In genomic region chr16:27320261-27321012, GRCh38 we compare ENCODE assay signal across 15 cellular contexts. TPM values are rescaled to one million over a fixed set of nuclear protein-coding genes. Genes with fewer than 3 reads are reported as not detected.
DNase-seq lines count a peak whose midpoint lies in the region; ATAC-seq and TF ChIP-seq lines count a peak whose summit lies in the region.
"Had no signal": no experiment of that assay in that cellular context is flagged by ENCODE, and none has a peak within 500 bp of the region (broad histone marks: within the 10 kb centered on the region; RNA-seq: fewer than 3 reads in every experiment).

No MANE protein-coding gene starts in this region.

- POLR2A ChIA-PET in naive thymus-derived CD8-positive, alpha-beta T cell (lab: Charles Lee), result interaction anchor here (6.3 kb wide), 1 partner anchor 85 kb away, joined by 58 read pairs; no protein-coding TSS in a partner anchor

- H3K9me3 ChIP-seq in BLaER1 treated with 17β-estradiol and CSF1 and Interleukin-3, amounts not matched to agents 10 nM and 100 nM (replicated peaks in 1 of 11), result no peaks in the 10 kb centered on the region
- H3K9me3 ChIP-seq in OCI-LY1 (ENCODE audit: low read length) (no peaks in the 10 kb centered on the region), mammary epithelial cell (replicated peaks; ENCODE audit: insufficient read depth, low read length) (no peaks in the 10 kb centered on the region)

- in situ Hi-C loops in mammary epithelial cell (cut with MboI; ENCODE audit: low sequenced_read_pairs in 2 of 2), result loop anchor here in 1 of 2 donors (10.0 kb wide), 1 partner anchor 56 kb away; the partner anchor contains the start of gene NSMCE1

- peak overlapping the region in 5 of 11 experiments; percentile 7 to 41 (median 32); a peak in 5 of 22 replicates for H3K9ac ChIP-seq in BLaER1 treated with 17β-estradiol and CSF1 and Interleukin-3, amounts not matched to agents 10 nM and 100 nM
- H3K9ac ChIP-seq in OCI-LY1 (ENCODE audit: low read length), result no peak overlapping the region
- H3K9ac ChIP-seq in mammary epithelial cell (ENCODE audit: insufficient read depth, low read length), result peak overlapping the region; percentile 63
- H3K9ac ChIP-seq: parathyroid adenoma had no signal

- WGBS in mammary epithelial cell (ENCODE audit: low coverage, missing lambda C conversion rate), result 9% methylated on average over 11 of the region's 12 CpGs

- H3K36me3 ChIP-seq in BLaER1 treated with 17β-estradiol and CSF1 and Interleukin-3, amounts not matched to agents 10 nM and 100 nM, result peaks cover 0 to 61% (median 4%) of the 10 kb centered on the region in 11 experiments; a peak in 6 of 22 replicates
- H3K36me3 ChIP-seq in OCI-LY1 (ENCODE audit: insufficient read depth, low read length) (peaks cover 6% of the 10 kb centered on the region), mammary epithelial cell (ENCODE audit: insufficient read depth, low read length) (peaks cover 4% of the 10 kb centered on the region)

- dilution Hi-C loops in mammary epithelial cell (cut with HindIII; ENCODE audit: low sequenced_read_pairs), result no loop called here

- no TSS peak for BruUV-seq in mammary epithelial cell (replicated peaks; lab: Mats Ljungman, UMichigan)

- CTCF ChIA-PET in mammary epithelial cell (lab: Charles Lee; ENCODE audit: low non-redundant PET), result no interaction called here

- TF ChIP-seq CTCF in OCI-LY1 (IDR thresholded peaks at IDR 0.05; ENCODE audit: low read length) (no peak), mammary epithelial cell (conservative IDR thresholded peaks at IDR 0.05 in 1 of 2, IDR thresholded peaks at IDR 0.05 in 1 of 2; ENCODE audit: extremely low read depth in 1 of 2, insufficient read depth in 1 of 2, low read depth in 1 of 2, low read length in 2 of 2) (no peak)

- H2AFZ ChIP-seq in OCI-LY1 (ENCODE audit: low read length) (no peak overlapping the region), mammary epithelial cell (ENCODE audit: low read depth, low read length) (no peak overlapping the region)
- H2AFZ ChIP-seq: parathyroid adenoma had no signal

- no peaks in the 10 kb centered on the region for H3K9me2 ChIP-seq in OCI-LY1 (ENCODE audit: low read depth, low read length)

- H3K4me1 ChIP-seq in BLaER1 treated with 17β-estradiol and CSF1 and Interleukin-3, amounts not matched to agents 10 nM and 100 nM, result peaks cover 22 to 100% (median 97%) of the 10 kb centered on the region in 10 experiments
- peaks cover 50% of the 10 kb centered on the region for H3K4me1 ChIP-seq in OCI-LY1 (ENCODE audit: insufficient read depth, low read length, severe bottlenecking)
- H3K4me1 ChIP-seq in mammary epithelial cell (ENCODE audit: insufficient read depth, low read length), result peaks cover 91% of the 10 kb centered on the region

- no peak overlapping the region for H3K4me3 ChIP-seq in BLaER1 treated with 17β-estradiol and CSF1 and Interleukin-3, amounts not matched to agents 10 nM and 100 nM
- H3K4me3 ChIP-seq in OCI-LY1 (ENCODE audit: low read depth, low read length, poor library complexity, severe bottlenecking) (no peak overlapping the region), mammary epithelial cell (replicated peaks in 1 of 3; ENCODE audit: insufficient read depth in 1 of 3, low read depth in 2 of 3, low read length in 3 of 3) (no peak overlapping the region)

- intact Hi-C loops in mammary epithelial cell (cut with micrococcal nuclease), result no loop called here

- peak overlapping the region in 8 of 11 experiments; percentile 8 to 97 (median 50); a peak in 11 of 22 replicates for H3K4me2 ChIP-seq in BLaER1 treated with 17β-estradiol and CSF1 and Interleukin-3, amounts not matched to agents 10 nM and 100 nM
- peak overlapping the region; percentile 29; the same call in 1 of the 2 replicates for H3K4me2 ChIP-seq in OCI-LY1 (ENCODE audit: low read length)
- H3K4me2 ChIP-seq in mammary epithelial cell (ENCODE audit: insufficient read depth, low read depth, low read length), result peak overlapping the region; percentile 46

- peaks cover 0 to 57% (median 16%) of the 10 kb centered on the region in 11 experiments; a peak in 11 of 22 replicates for H4K20me1 ChIP-seq in BLaER1 treated with 17β-estradiol and CSF1 and Interleukin-3, amounts not matched to agents 10 nM and 100 nM
- H4K20me1 ChIP-seq in OCI-LY1 (ENCODE audit: insufficient read depth, low read length) (no peaks in the 10 kb centered on the region), mammary epithelial cell (ENCODE audit: insufficient read depth, low read length) (no peaks in the 10 kb centered on the region)

- H3K27ac Mint-ChIP-seq in naive thymus-derived CD8-positive, alpha-beta T cell, result peak overlapping the region in 9 of 10 donors; percentile 27 to 99 (median 77)
- H3K27ac Mint-ChIP-seq: brain had no signal

- peak overlapping the region in 5 of 10 donors; percentile 9 to 89 (median 38) for H3K4me3 Mint-ChIP-seq in naive thymus-derived CD8-positive, alpha-beta T cell
- H3K4me3 Mint-ChIP-seq: brain had no signal

- H3K4me1 Mint-ChIP-seq in naive thymus-derived CD8-positive, alpha-beta T cell, result peaks cover 53 to 99% (median 86%) of the 10 kb centered on the region in 4 donors
- H3K4me1 Mint-ChIP-seq: brain had no signal

- no peaks in the 10 kb centered on the region for H3K27me3 ChIP-seq in BLaER1 treated with 17β-estradiol and CSF1 and Interleukin-3, amounts not matched to agents 10 nM and 100 nM
- H3K27me3 ChIP-seq in OCI-LY1 (ENCODE audit: insufficient read depth, low read length) (no peaks in the 10 kb centered on the region), mammary epithelial cell (ENCODE audit: insufficient read depth, low read length) (no peaks in the 10 kb centered on the region)

- DNase-seq in mammary epithelial cell (no peak), DMS79 (lab: John Stamatoyannopoulos, UW) (no peak), epidermal melanocyte (ENCODE audit: insufficient read length, low spot score) (no peak), D341Med (ENCODE audit: low spot score) (no peak)
- no peak for DNase-seq in naive thymus-derived CD8-positive, alpha-beta T cell
- DNase-seq: COR-L47; islet precursor cell; NCI-H446 treated with DMSO at 0.1 percent for 48 hours; Right ventricle myocardium superior; stimulated activated CD4-positive, alpha-beta T cell treated with anti-CD3 and anti-CD28 coated beads, Interleukin-4, amount 100 ng/mL, for 4 hours had no signal

- peak overlapping the region in 9 of 11 experiments; percentile 12 to 82 (median 51); a peak in 13 of 22 replicates for H3K27ac ChIP-seq in BLaER1 treated with 17β-estradiol and CSF1 and Interleukin-3, amounts not matched to agents 10 nM and 100 nM
- H3K27ac ChIP-seq in OCI-LY1 (ENCODE audit: low read depth, low read length, poor library complexity, severe bottlenecking) (no peak overlapping the region), mammary epithelial cell (ENCODE audit: insufficient read depth, low read depth, low read length) (peak overlapping the region; percentile 64)
- H3K27ac ChIP-seq: parathyroid adenoma had no signal

- H3K9me3 Mint-ChIP-seq in naive thymus-derived CD8-positive, alpha-beta T cell, result no peaks in the 10 kb centered on the region
- H3K9me3 Mint-ChIP-seq: brain had no signal

- no peaks in the 10 kb centered on the region for H3F3A ChIP-seq in OCI-LY1 (ENCODE audit: insufficient read depth, low read length)

- H3K79me2 ChIP-seq in OCI-LY1 (ENCODE audit: insufficient read depth, low read length), result peaks cover 69% of the 10 kb centered on the region
- peaks cover 97% of the 10 kb centered on the region for H3K79me2 ChIP-seq in mammary epithelial cell (ENCODE audit: insufficient read depth, low read length)

- H3K36me3 Mint-ChIP-seq in naive thymus-derived CD8-positive, alpha-beta T cell, result peaks cover 0 to 25% (median 2%) of the 10 kb centered on the region in 3 donors
- H3K36me3 Mint-ChIP-seq: brain had no signal

- ATAC-seq in naive thymus-derived CD8-positive, alpha-beta T cell, result no peak
- no peak for ATAC-seq in GM21717 (IDR thresholded peaks at IDR 0.05; ENCODE audit: unreplicated experiment)

- no peaks in the 10 kb centered on the region for H3K27me3 Mint-ChIP-seq in naive thymus-derived CD8-positive, alpha-beta T cell

RNA-seq across cellular contexts. Expression of gene IL4R, which starts 6.7 kb away (rescaled TPM):
- 100 to 1,000 TPM in 1 of 2 donors, 10 to 100 TPM in 1; 69.8 to 152 TPM for total RNA-seq in mammary epithelial cell
- 94.9 TPM for polyA plus RNA-seq in mammary epithelial cell
- 198 TPM for polyA minus RNA-seq in mammary epithelial cell
- 100 to 1,000 TPM; 117 to 120 TPM for total RNA-seq in naive thymus-derived CD8-positive, alpha-beta T cell
- 10 to 100 TPM; 18.8 to 49.4 (median 34.7) TPM for polyA plus RNA-seq in naive thymus-derived CD8-positive, alpha-beta T cell

RNA-seq across cellular contexts. Expression of gene NSMCE1, which starts 51.9 kb away (rescaled TPM):
- total RNA-seq in mammary epithelial cell, result 10 to 100 TPM; 71.6 to 81.2 TPM
- polyA plus RNA-seq in mammary epithelial cell, result 54.1 TPM
- 71.1 TPM for polyA minus RNA-seq in mammary epithelial cell
- total RNA-seq in naive thymus-derived CD8-positive, alpha-beta T cell, result 10 to 100 TPM; 81.8 to 85.0 TPM
- polyA plus RNA-seq in naive thymus-derived CD8-positive, alpha-beta T cell, result 100 to 1,000 TPM; 177 to 209 (median 185) TPM
